In genomic region chr5:123855630-123856029, GRCh38 we compare ENCODE assay signal across 26 cellular contexts.
DNase-seq lines count a peak whose midpoint lies in the region; ATAC-seq and TF ChIP-seq lines count a peak whose summit lies in the region.
"Had no signal": no experiment of that assay in that cellular context is flagged by ENCODE, and none has a peak within 500 bp of the region (broad histone marks: within the 10 kb centered on the region; RNA-seq: fewer than 3 reads in every experiment).

No MANE protein-coding gene starts in this region.

- H3K27ac Mint-ChIP-seq in endodermal cell (no peak overlapping the region), WTC11 (no peak overlapping the region)
- H3K27ac Mint-ChIP-seq: activated CD8-positive, alpha-beta T cell treated with anti-CD3 and anti-CD28 coated beads for 36 hours had no signal

- H3K4me3 Mint-ChIP-seq in endodermal cell (no peak overlapping the region), WTC11 (no peak overlapping the region)
- H3K4me3 Mint-ChIP-seq: activated CD8-positive, alpha-beta T cell treated with anti-CD3 and anti-CD28 coated beads for 36 hours; IgD-negative memory B cell had no signal

- H3K9ac ChIP-seq in endodermal cell (ENCODE audit: extremely low read depth, low read length, poor library complexity, severe bottlenecking): no peak overlapping the region
- H3K9ac ChIP-seq: parathyroid adenoma had no signal

- H3K9me3 ChIP-seq in BE2C (no peaks in the 10 kb centered on the region), endodermal cell (ENCODE audit: control insufficient read depth, low read length) (no peaks in the 10 kb centered on the region)
- H3K9me3 ChIP-seq: colonic mucosa, mucosa of descending colon had no signal

- no peaks in the 10 kb centered on the region for H3K4me1 Mint-ChIP-seq in endodermal cell
- no peaks in the 10 kb centered on the region for H3K4me1 Mint-ChIP-seq in WTC11
- H3K4me1 Mint-ChIP-seq: IgD-negative memory B cell had no signal

- H3K27me3 ChIP-seq in BE2C: no peaks in the 10 kb centered on the region
- H3K27me3 ChIP-seq in endodermal cell (ENCODE audit: control insufficient read depth, insufficient read depth, low read length, poor library complexity, severe bottlenecking): no peaks in the 10 kb centered on the region
- H3K27me3 ChIP-seq: colonic mucosa, stomach, tibial artery had no signal

- DNase-seq in BE2C (peak; percentile 40), NCI-H1105 (lab: John Stamatoyannopoulos, UW) (peak; percentile 36), NCI-H345 treated with DMSO at 0.1 percent for 48 hours (lab: John Stamatoyannopoulos, UW; ENCODE audit: unreplicated experiment) (peak; percentile 23), glomerular visceral epithelial cell (ENCODE audit: extremely low spot score) (peak; percentile 75), endodermal cell (no peak), A172 (ENCODE audit: low spot score) (no peak), WTC11 (ENCODE audit: low spot score) (no peak)
- DNase-seq: activated CD4-positive, alpha-beta T cell treated with anti-CD3 and anti-CD28 coated beads for 1 hour; activated CD8-positive, alpha-beta T cell treated with anti-CD3 and anti-CD28 coated beads for 36 hours; activated gamma-delta T cell treated with Interleukin-2 at 50 U/mL for 16 hours; colonic mucosa; HCEC 1CT; islet precursor cell; mucosa of descending colon; NCI-H1417 treated with DMSO at 0.1 percent for 48 hours; NCI-H2227 treated with DMSO at 0.1 percent for 48 hours; stimulated activated CD8-positive, alpha-beta memory T cell treated with anti-CD3 and anti-CD28 coated beads, Interleukin-4, amount 100 ng/mL, for 48 hours; stomach; T-helper 1 cell; tibial artery had no signal

- H3K9me3 Mint-ChIP-seq in endodermal cell (no peaks in the 10 kb centered on the region), WTC11 (peaks cover 20% of the 10 kb centered on the region)

- POLR2A ChIA-PET in WTC11 (lab: Charles Lee): no interaction called here

- CTCF ChIA-PET in WTC11 (lab: Charles Lee): no interaction called here

- H3K4me1 ChIP-seq in BE2C (no peaks in the 10 kb centered on the region), endodermal cell (ENCODE audit: control insufficient read depth, insufficient read depth, low read length) (no peaks in the 10 kb centered on the region)
- H3K4me1 ChIP-seq: colonic mucosa, parathyroid adenoma, stomach, tibial artery had no signal

- H3K4me3 ChIP-seq in BE2C (ENCODE audit: low read depth, low read length) (no peak overlapping the region), endodermal cell (ENCODE audit: low read length) (no peak overlapping the region)
- H3K4me3 ChIP-seq: colonic mucosa, lung, mucosa of descending colon, stomach, tibial artery had no signal

- H3K27ac ChIP-seq in endodermal cell (ENCODE audit: low read depth, low read length): no peak overlapping the region
- H3K27ac ChIP-seq: C4-2B, colonic mucosa, parathyroid adenoma, stomach, tibial artery had no signal

- H3K36me3 ChIP-seq in BE2C (no peaks in the 10 kb centered on the region), endodermal cell (ENCODE audit: control insufficient read depth, insufficient read depth, low read length) (no peaks in the 10 kb centered on the region)
- H3K36me3 ChIP-seq: colonic mucosa, stomach, tibial artery had no signal

- TF ChIP-seq CTCF in BE2C (IDR thresholded peaks at IDR 0.05; ENCODE audit: low read depth, low read length): no peak
- TF ChIP-seq CTCF in endodermal cell (conservative IDR thresholded peaks at IDR 0.05): no peak
- TF ChIP-seq CTCF in WTC11 (IDR thresholded peaks at IDR 0.05): no peak

- ATAC-seq in HG02678 (IDR thresholded peaks at IDR 0.05; ENCODE audit: unreplicated experiment) (no peak), WTC11 (no peak)
- ATAC-seq: activated CD8-positive, alpha-beta T cell treated with anti-CD3 and anti-CD28 coated beads for 36 hours; mucosa of descending colon; Panc1 had no signal

- no peaks in the 10 kb centered on the region for H3K27me3 Mint-ChIP-seq in endodermal cell (ENCODE audit: insufficient read depth)
- no peaks in the 10 kb centered on the region for H3K27me3 Mint-ChIP-seq in WTC11 (ENCODE audit: low read depth)
- H3K27me3 Mint-ChIP-seq: activated CD8-positive, alpha-beta T cell treated with anti-CD3 and anti-CD28 coated beads for 36 hours; IgD-negative memory B cell had no signal

- no peaks in the 10 kb centered on the region for H3K36me3 Mint-ChIP-seq in endodermal cell (ENCODE audit: low read depth)
- peaks cover 7% of the 10 kb centered on the region for H3K36me3 Mint-ChIP-seq in WTC11
- H3K36me3 Mint-ChIP-seq: IgD-negative memory B cell had no signal

TF ChIP-seq in WTC11, 78 proteins besides CTCF, POLR2A, EP300 and RAD21 (continues in another document):
- TF ChIP-seq ZBTB21 (CRISPR knock-in tag; IDR thresholded peaks at IDR 0.05; ENCODE audit: borderline replicate concordance) (no peak), TP53 (CRISPR knock-in tag; IDR thresholded peaks at IDR 0.05) (no peak), TEAD1 (CRISPR knock-in tag; IDR thresholded peaks at IDR 0.05) (no peak), ATF1 (CRISPR knock-in tag; IDR thresholded peaks at IDR 0.05) (no peak), ZNF138 (CRISPR knock-in tag; conservative IDR thresholded peaks at IDR 0.05) (no peak), ZNF396 (CRISPR knock-in tag; IDR thresholded peaks at IDR 0.05; ENCODE audit: borderline replicate concordance) (no peak), MYBL2 (CRISPR knock-in tag; IDR thresholded peaks at IDR 0.05) (no peak), FOXJ3 (CRISPR knock-in tag; IDR thresholded peaks at IDR 0.05; ENCODE audit: borderline replicate concordance) (no peak), ZNF281 (CRISPR knock-in tag; IDR thresholded peaks at IDR 0.05) (no peak), SMAD3 (CRISPR knock-in tag; IDR thresholded peaks at IDR 0.05; ENCODE audit: borderline replicate concordance) (no peak), FOXP4 (CRISPR knock-in tag; IDR thresholded peaks at IDR 0.05) (no peak), EMX1 (CRISPR knock-in tag; IDR thresholded peaks at IDR 0.05) (no peak), GTF2I (CRISPR knock-in tag; conservative IDR thresholded peaks at IDR 0.05) (no peak), ERG (CRISPR knock-in tag; IDR thresholded peaks at IDR 0.05) (no peak), ZNF121 (CRISPR knock-in tag; IDR thresholded peaks at IDR 0.05) (no peak), MXD4 (CRISPR knock-in tag; IDR thresholded peaks at IDR 0.05; ENCODE audit: borderline replicate concordance) (no peak), HMGA2 (CRISPR knock-in tag; IDR thresholded peaks at IDR 0.05) (no peak)

Comparison
In these comparisons a context has a peak if more than half of its experiments do, and no peak if none do; other contexts are left out.
1. DNase-seq: peak in BE2C (single experiment), NCI-H1105 (single experiment), NCI-H345 treated with DMSO at 0.1 percent for 48 hours (single experiment) and glomerular visceral epithelial cell (single experiment); none in endodermal cell (single experiment), A172 (single experiment) and WTC11 (single experiment).